Comparison of ENCODE assay signal across 8 cellular contexts in the genomic region with DNA sequence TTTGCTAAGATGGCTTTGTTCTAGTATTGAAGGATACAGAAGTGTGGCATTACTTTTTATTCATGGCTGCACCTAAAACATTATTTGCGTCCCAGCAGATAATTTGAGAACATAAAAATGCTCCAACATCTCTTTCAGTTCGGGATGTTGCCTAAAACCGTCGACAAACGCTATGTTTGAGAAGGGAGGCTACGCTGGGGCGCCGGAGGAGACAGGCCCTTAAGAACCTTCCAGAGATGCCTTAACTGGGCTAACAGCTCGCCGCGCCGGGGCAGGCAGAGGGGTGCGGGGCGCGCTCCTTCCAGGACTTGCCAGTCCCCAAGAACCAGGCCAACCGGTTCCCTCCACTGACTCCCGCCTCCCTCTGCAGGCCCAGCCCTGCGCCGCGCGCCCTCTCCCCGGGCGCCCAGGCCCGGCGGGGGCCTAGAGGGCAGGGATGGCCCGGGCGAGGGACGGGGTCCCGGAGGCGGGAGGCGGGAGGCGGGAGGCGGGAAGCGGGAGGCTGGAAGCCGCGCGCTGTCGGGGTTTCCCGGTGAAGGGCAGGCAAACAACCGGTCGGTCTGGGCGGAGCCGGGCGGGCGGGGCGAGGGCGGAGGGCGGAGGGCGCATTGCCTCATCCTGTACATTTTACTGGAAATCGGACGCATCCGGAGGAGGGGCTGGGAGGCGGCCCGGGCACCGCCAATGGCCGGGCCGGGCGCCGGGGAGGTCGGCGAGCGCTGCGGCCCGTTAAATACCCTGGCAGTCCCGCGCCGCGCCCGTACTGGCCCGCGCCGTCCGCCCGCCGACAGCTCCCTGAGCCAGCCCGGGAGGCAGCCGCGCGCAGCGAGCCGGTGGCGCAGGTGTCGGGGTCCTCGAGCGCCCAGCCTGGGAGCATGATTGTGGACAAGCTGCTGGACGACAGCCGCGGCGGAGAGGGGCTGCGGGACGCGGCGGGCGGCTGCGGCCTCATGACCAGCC. TPM values are rescaled to one million over a fixed set of nuclear protein-coding genes. Genes with fewer than 3 reads are reported as not detected.
DNase-seq lines count a peak whose midpoint lies in the region; ATAC-seq and TF ChIP-seq lines count a peak whose summit lies in the region.

Gene NFKBIZ (plus strand): TSS at position 761 of the 960 bp plus-strand sequence. CDS start 115 bp downstream, at position 876.

- peak within 1 kb of the TSS; percentile 61 for H3K27ac Mint-ChIP-seq in Caco-2 (ENCODE audit: unreplicated experiment)

- H3K4me1 ChIP-seq in Caco-2 (peaks cover 53% of the 10 kb centered on the region), mononuclear cell (ENCODE audit: insufficient read depth, low read length) (peaks cover 45% of the 10 kb centered on the region)

- peak; percentile 77 for ATAC-seq in GM21390 (IDR thresholded peaks at IDR 0.05; ENCODE audit: unreplicated experiment)

- peaks cover 33% of the 10 kb centered on the region for H3K4me1 Mint-ChIP-seq in Caco-2 (ENCODE audit: low read depth, unreplicated experiment)

- H3K4me3 ChIP-seq in Caco-2 (ENCODE audit: low read depth, low read length) (peak within 1 kb of the TSS; percentile 96), mononuclear cell (ENCODE audit: low read length) (peak within 1 kb of the TSS; percentile 99)

- peak within 1 kb of the TSS; percentile 65 for H3K4me3 Mint-ChIP-seq in Caco-2 (ENCODE audit: unreplicated experiment)

- no peaks in the 10 kb centered on the region for H3K27me3 Mint-ChIP-seq in Caco-2 (ENCODE audit: insufficient read depth, unreplicated experiment)

- H3K27ac ChIP-seq in epithelial cell of prostate, result peak within 1 kb of the TSS; percentile 95

- POLR2A ChIA-PET in Caco-2 (lab: Charles Lee), result interaction anchor here (0.7 to 0.9 kb wide), 2 partner anchors 21 to 208 kb away, joined by 3 read pairs; no protein-coding TSS in a partner anchor

- H3K9me3 ChIP-seq in Caco-2 (no peaks in the 10 kb centered on the region), mononuclear cell (ENCODE audit: low read depth, low read length) (no peaks in the 10 kb centered on the region)

- DNase-seq in Caco-2, result peak; percentile 95 to 96
- peak in 72 of 76 experiments; percentile 3 to 86 (median 63) for DNase-seq in HUDEP-2 (lab: John Stamatoyannopoulos, UW; ENCODE audit: unreplicated experiment in 76 of 76)
- DNase-seq in OCI-M1 (lab: John Stamatoyannopoulos, UW), result peak; percentile 93
- DNase-seq in activated T-cell treated with anti-CD3 and anti-CD28 coated beads for 24 hours (ENCODE audit: low read depth), result peak; percentile 86
- peak; percentile 89 for DNase-seq in epithelial cell of prostate (ENCODE audit: low read depth, low spot score)
- peak; percentile 86 to 87 for DNase-seq in stimulated activated CD8-positive, alpha-beta memory T cell treated with anti-CD3 and anti-CD28 coated beads, Interleukin-4, amount 100 ng/mL, for 1 hour (ENCODE audit: low read depth in 2 of 2, low spot score in 1 of 2)

- H3K9me3 Mint-ChIP-seq in Caco-2 (ENCODE audit: unreplicated experiment), result no peaks in the 10 kb centered on the region

- H3K27me3 ChIP-seq in Caco-2 (replicated peaks; ENCODE audit: control insufficient read depth, insufficient read depth, low read length), result no peaks in the 10 kb centered on the region
- no peaks in the 10 kb centered on the region for H3K27me3 ChIP-seq in mononuclear cell (ENCODE audit: insufficient read depth, low read length)

- TSS peak; percentile 82 for BruUV-seq in Caco-2 (replicated peaks; lab: Mats Ljungman, UMichigan)

- intact Hi-C loops in Caco-2 (cut with micrococcal nuclease; ENCODE audit: unreplicated experiment), result loop anchor here (1.0 to 5.0 kb wide), 3 partner anchors 22 to 162 kb away; partner anchors contain the start of gene RPL24

- H3K36me3 Mint-ChIP-seq in Caco-2 (ENCODE audit: insufficient read depth, unreplicated experiment), result peaks cover 46% of the 10 kb centered on the region

- H3K36me3 ChIP-seq in Caco-2 (ENCODE audit: control insufficient read depth, insufficient read depth, low read length), result peaks cover 4% of the 10 kb centered on the region

- TF ChIP-seq CTCF in Caco-2 (IDR thresholded peaks at IDR 0.05; ENCODE audit: insufficient read depth in 1 of 2, low read depth in 1 of 2, low read length in 1 of 2, severe bottlenecking in 1 of 2, unreplicated experiment in 1 of 2), result no peak

- CTCF ChIA-PET in Caco-2 (lab: Charles Lee), result interaction anchor here (0.9 to 2.0 kb wide), 2 partner anchors 46 to 376 kb away, joined by 3 to 6 read pairs; no protein-coding TSS in a partner anchor

RNA-seq across cellular contexts. Expression of gene NFKBIZ, which starts in this region (rescaled TPM):
- total RNA-seq in Caco-2 (2022), result 20.2 and 24.5 TPM in 2 replicates
- total RNA-seq in mononuclear cell, result 1,930 TPM

Comparison
In these comparisons a context has a peak if more than half of its experiments do, and no peak if none do; other contexts are left out.
1. Peak in every context shown above with its lines: DNase-seq, ATAC-seq, H3K4me3 ChIP-seq and H3K27ac ChIP-seq.
2. RNA of gene NFKBIZ (total RNA-seq): 1,930 TPM in mononuclear cell (single experiment); 20.2 to 24.5 TPM in Caco-2; every median in the first group is over 10 times any median in the second.